21 cellular contexts compared by ENCODE assay signal in genomic region chr15:66849746-66850077, GRCh38.
DNase-seq lines count a peak whose midpoint lies in the region; ATAC-seq and TF ChIP-seq lines count a peak whose summit lies in the region.
"Had no signal": no experiment of that assay in that cellular context is flagged by ENCODE, and none has a peak within 500 bp of the region (broad histone marks: within the 10 kb centered on the region; RNA-seq: fewer than 3 reads in every experiment).

No MANE protein-coding gene starts in this region.

- TF ChIP-seq CTCF in heart right ventricle (IDR thresholded peaks at IDR 0.05) (no peak), gastroesophageal sphincter (IDR thresholded peaks at IDR 0.05) (no peak), uterus (IDR thresholded peaks at IDR 0.05) (no peak), glutamatergic neuron (IDR thresholded peaks at IDR 0.05; ENCODE audit: partially characterized antibody, unreplicated experiment) (no peak)

- H3K23ac ChIP-seq in trophoblast cell (ENCODE audit: low read length) = no peak overlapping the region

- peaks cover 9% of the 10 kb centered on the region for H3K4me1 Mint-ChIP-seq in activated CD4-positive, alpha-beta memory T cell treated with anti-CD3 and anti-CD28 coated beads for 36 hours (ENCODE audit: low read depth)
- H3K4me1 Mint-ChIP-seq in glutamatergic neuron (ENCODE audit: low read depth, unreplicated experiment) = no peaks in the 10 kb centered on the region

- no peak overlapping the region for H3K4me2 ChIP-seq in trophoblast cell (ENCODE audit: low read length)

- CTCF ChIA-PET in activated CD4-positive, alpha-beta memory T cell treated with anti-CD3 and anti-CD28 coated beads for 36 hours (lab: Charles Lee) = interaction anchor here (0.9 to 6.0 kb wide), 5 partner anchors 12 to 482 kb away, joined by 3 to 95 read pairs (median 56); no protein-coding TSS in a partner anchor

- no peak overlapping the region for H3K9ac ChIP-seq in trophoblast cell (ENCODE audit: low read length)

- TF ChIP-seq POLR2A in gastroesophageal sphincter (IDR thresholded peaks at IDR 0.05) (peak in 1 of 2 donors; percentile 10), uterus (IDR thresholded peaks at IDR 0.05) (no peak)

- H3K27me3 ChIP-seq in heart right ventricle (no peaks in the 10 kb centered on the region), gastroesophageal sphincter (no peaks in the 10 kb centered on the region), trophoblast cell (ENCODE audit: insufficient read depth, low read length) (no peaks in the 10 kb centered on the region), uterus (no peaks in the 10 kb centered on the region)
- H3K27me3 ChIP-seq: BE2C, SJSA1 had no signal

- no peak overlapping the region for H3K4me3 ChIP-seq in heart right ventricle
- H3K4me3 ChIP-seq in gastroesophageal sphincter = no peak overlapping the region
- H3K4me3 ChIP-seq in trophoblast cell (ENCODE audit: low read depth, low read length) = no peak overlapping the region
- no peak overlapping the region for H3K4me3 ChIP-seq in uterus
- H3K4me3 ChIP-seq: psoas muscle, SJSA1 had no signal

- no peak overlapping the region for H2AK5ac ChIP-seq in trophoblast cell (ENCODE audit: low read length)

- H2AFZ ChIP-seq in trophoblast cell (ENCODE audit: insufficient read depth, low read length, poor library complexity) = peak overlapping the region; percentile 69

- H3K27me3 Mint-ChIP-seq in activated CD4-positive, alpha-beta memory T cell treated with anti-CD3 and anti-CD28 coated beads for 36 hours = peaks cover 14% of the 10 kb centered on the region
- H3K27me3 Mint-ChIP-seq in glutamatergic neuron (ENCODE audit: unreplicated experiment) = peaks cover 2% of the 10 kb centered on the region

- DNase-seq in heart right ventricle (no peak), Right ventricle myocardium inferior (ENCODE audit: missing footprints) (no peak), trophoblast cell (no peak), uterus (no peak), DMS53 (lab: John Stamatoyannopoulos, UW) (no peak), glutamatergic neuron (no peak)
- DNase-seq in activated CD4-positive, alpha-beta memory T cell treated with anti-CD3 and anti-CD28 coated beads for 36 hours = no peak
- DNase-seq: activated CD4-positive, alpha-beta T cell treated with anti-CD3 and anti-CD28 coated beads for 48 hours; effector memory CD4-positive, alpha-beta T cell; NCI-H2081; NCI-H446; OCI-M1; psoas muscle; small intestine; stimulated activated CD4-positive, alpha-beta T cell treated with anti-CD3 and anti-CD28 coated beads, Interleukin-2, amount 100 ng/mL, for 48 hours; stimulated activated naive CD4-positive, alpha-beta T cell had no signal

- WGBS in heart right ventricle, 2 donors = 33 to 54% methylated on average over 4 of the region's 4 CpGs
- WGBS in gastroesophageal sphincter (ENCODE audit: low coverage in 1 of 2), 2 donors = 100% methylated on average over 1 of the region's 4 CpGs; no CpG with 5 or more reads in 1 of the 2 donors
- no CpG with 5 or more reads among the region's 4 CpGs for WGBS in trophoblast cell (ENCODE audit: extremely low coverage, insufficient coverage, insufficient read length)

- H3K4me3 Mint-ChIP-seq in activated CD4-positive, alpha-beta memory T cell treated with anti-CD3 and anti-CD28 coated beads for 36 hours = no peak overlapping the region
- no peak overlapping the region for H3K4me3 Mint-ChIP-seq in glutamatergic neuron (ENCODE audit: unreplicated experiment)
- H3K4me3 Mint-ChIP-seq: activated T-helper 17 cell treated with anti-CD3 and anti-CD28 coated beads, Interleukin-2, amount 50 U/mL, for 72 hours had no signal

- H3K14ac ChIP-seq in trophoblast cell (ENCODE audit: low read length) = peak overlapping the region; percentile 93

- H3K27ac ChIP-seq in heart right ventricle = peak overlapping the region; percentile 47 to 92 (median 78)
- peak overlapping the region in 3 of 4 donors; percentile 68 to 69 (median 69) for H3K27ac ChIP-seq in gastroesophageal sphincter
- H3K27ac ChIP-seq in trophoblast cell (ENCODE audit: low read depth, low read length) = peak overlapping the region; percentile 91
- peak overlapping the region; percentile 79 to 86 for H3K27ac ChIP-seq in uterus
- H3K27ac ChIP-seq: psoas muscle, SJSA1 had no signal

- H3K4me1 ChIP-seq in heart right ventricle = peaks cover 15 to 46% (median 33%) of the 10 kb centered on the region in 9 donors
- H3K4me1 ChIP-seq in gastroesophageal sphincter = peaks cover 0 to 33% (median 10%) of the 10 kb centered on the region in 3 donors
- peaks cover 30 to 60% of the 10 kb centered on the region in 2 experiments for H3K4me1 ChIP-seq in trophoblast cell (ENCODE audit: control insufficient read depth in 1 of 2, insufficient read depth in 2 of 2, low read length in 2 of 2)
- peaks cover 0 to 9% of the 10 kb centered on the region in 2 donors for H3K4me1 ChIP-seq in uterus

- H2BK5ac ChIP-seq in trophoblast cell (ENCODE audit: low read depth, low read length, poor library complexity) = peak overlapping the region; percentile 90

- ATAC-seq in heart right ventricle (no peak), Right ventricle myocardium inferior (no peak), gastroesophageal sphincter (no peak)
- ATAC-seq: activated naive CD4-positive, alpha-beta T cell treated with anti-CD3 and anti-CD28 coated beads, Interleukin-2, amount 50 U/mL, for 72 hours; activated T-helper 17 cell treated with anti-CD3 and anti-CD28 coated beads, Interleukin-2, amount 50 U/mL, for 72 hours had no signal

- POLR2A ChIA-PET in activated CD4-positive, alpha-beta memory T cell treated with anti-CD3 and anti-CD28 coated beads for 36 hours (lab: Charles Lee) = no interaction called here

- H2BK120ac ChIP-seq in trophoblast cell (ENCODE audit: insufficient read depth, low read length, poor library complexity) = peak overlapping the region; percentile 98

- H3K9me3 ChIP-seq in heart right ventricle (no peaks in the 10 kb centered on the region), gastroesophageal sphincter (no peaks in the 10 kb centered on the region), trophoblast cell (ENCODE audit: insufficient read depth, low read depth, low read length) (no peaks in the 10 kb centered on the region), uterus (no peaks in the 10 kb centered on the region)
- H3K9me3 ChIP-seq: BE2C, psoas muscle, SJSA1 had no signal

- H3K18ac ChIP-seq in trophoblast cell (ENCODE audit: low read length) = peak overlapping the region; percentile 90

- intact Hi-C loops in heart right ventricle (cut with DNase I) = loop anchor here (2.0 to 5.0 kb wide), 13 partner anchors 57 to 247 kb away; partner anchors contain the start of gene SMAD6 (in 2 of the 10)
- intact Hi-C loops in Right ventricle myocardium inferior (cut with DNase I) = loop anchor here (2.0 kb wide), 2 partner anchors 147 to 231 kb away; partner anchors contain the start of gene SMAD6
- intact Hi-C loops in uterus (cut with DNase I; ENCODE audit: low total_unique reads) = loop anchor here (5.0 kb wide), 3 partner anchors 72 to 232 kb away; partner anchors contain the start of gene SMAD6
- intact Hi-C loops in activated CD4-positive, alpha-beta memory T cell treated with anti-CD3 and anti-CD28 coated beads for 36 hours (cut with micrococcal nuclease) = loop anchor here (5.0 kb wide), 1 partner anchor 232 kb away; no protein-coding TSS in a partner anchor

- peak overlapping the region; percentile 92 for H2BK12ac ChIP-seq in trophoblast cell (ENCODE audit: low read length)

- H4K91ac ChIP-seq in trophoblast cell (ENCODE audit: low read depth, low read length) = peak overlapping the region; percentile 100

- no peak overlapping the region for H4K12ac ChIP-seq in trophoblast cell (ENCODE audit: low read depth, low read length)

- H3K36me3 Mint-ChIP-seq in activated CD4-positive, alpha-beta memory T cell treated with anti-CD3 and anti-CD28 coated beads for 36 hours = no peaks in the 10 kb centered on the region
- no peaks in the 10 kb centered on the region for H3K36me3 Mint-ChIP-seq in glutamatergic neuron (ENCODE audit: unreplicated experiment)
- H3K36me3 Mint-ChIP-seq: activated naive CD4-positive, alpha-beta T cell treated with anti-CD3 and anti-CD28 coated beads, Interleukin-2, amount 50 U/mL, for 72 hours had no signal

- H3K36me3 ChIP-seq in heart right ventricle (peaks cover 0 to 3% (median 0%) of the 10 kb centered on the region in 9 donors), gastroesophageal sphincter (no peaks in the 10 kb centered on the region), trophoblast cell (ENCODE audit: control insufficient read depth in 1 of 2, insufficient read depth in 2 of 2, low read length in 2 of 2) (no peaks in the 10 kb centered on the region), uterus (no peaks in the 10 kb centered on the region)
- H3K36me3 ChIP-seq: BE2C had no signal

- peak overlapping the region; percentile 52 for H4K8ac ChIP-seq in trophoblast cell (ENCODE audit: low read depth, low read length)

- H3K9me3 Mint-ChIP-seq in activated CD4-positive, alpha-beta memory T cell treated with anti-CD3 and anti-CD28 coated beads for 36 hours = no peaks in the 10 kb centered on the region
- H3K9me3 Mint-ChIP-seq in glutamatergic neuron (ENCODE audit: unreplicated experiment) = peaks cover 4% of the 10 kb centered on the region
- H3K9me3 Mint-ChIP-seq: activated naive CD4-positive, alpha-beta T cell treated with anti-CD3 and anti-CD28 coated beads, Interleukin-2, amount 50 U/mL, for 72 hours; activated T-helper 17 cell treated with anti-CD3 and anti-CD28 coated beads, Interleukin-2, amount 50 U/mL, for 72 hours had no signal

- H3K79me2 ChIP-seq in trophoblast cell (ENCODE audit: control insufficient read depth, insufficient read depth, low read length, poor library complexity) = peaks cover 8% of the 10 kb centered on the region

- H3K79me1 ChIP-seq in trophoblast cell (ENCODE audit: low read length) = peaks cover 58% of the 10 kb centered on the region

- H3K4ac ChIP-seq in trophoblast cell (ENCODE audit: low read depth, low read length) = no peak overlapping the region

- no peak overlapping the region for H3K27ac Mint-ChIP-seq in activated CD4-positive, alpha-beta memory T cell treated with anti-CD3 and anti-CD28 coated beads for 36 hours
- no peak overlapping the region for H3K27ac Mint-ChIP-seq in glutamatergic neuron (ENCODE audit: unreplicated experiment)
- H3K27ac Mint-ChIP-seq: activated naive CD4-positive, alpha-beta T cell treated with anti-CD3 and anti-CD28 coated beads, Interleukin-2, amount 50 U/mL, for 72 hours; activated T-helper 17 cell treated with anti-CD3 and anti-CD28 coated beads, Interleukin-2, amount 50 U/mL, for 72 hours had no signal

- no peak for TF ChIP-seq EP300 in gastroesophageal sphincter (IDR thresholded peaks at IDR 0.05)
